In the genomic region with DNA sequence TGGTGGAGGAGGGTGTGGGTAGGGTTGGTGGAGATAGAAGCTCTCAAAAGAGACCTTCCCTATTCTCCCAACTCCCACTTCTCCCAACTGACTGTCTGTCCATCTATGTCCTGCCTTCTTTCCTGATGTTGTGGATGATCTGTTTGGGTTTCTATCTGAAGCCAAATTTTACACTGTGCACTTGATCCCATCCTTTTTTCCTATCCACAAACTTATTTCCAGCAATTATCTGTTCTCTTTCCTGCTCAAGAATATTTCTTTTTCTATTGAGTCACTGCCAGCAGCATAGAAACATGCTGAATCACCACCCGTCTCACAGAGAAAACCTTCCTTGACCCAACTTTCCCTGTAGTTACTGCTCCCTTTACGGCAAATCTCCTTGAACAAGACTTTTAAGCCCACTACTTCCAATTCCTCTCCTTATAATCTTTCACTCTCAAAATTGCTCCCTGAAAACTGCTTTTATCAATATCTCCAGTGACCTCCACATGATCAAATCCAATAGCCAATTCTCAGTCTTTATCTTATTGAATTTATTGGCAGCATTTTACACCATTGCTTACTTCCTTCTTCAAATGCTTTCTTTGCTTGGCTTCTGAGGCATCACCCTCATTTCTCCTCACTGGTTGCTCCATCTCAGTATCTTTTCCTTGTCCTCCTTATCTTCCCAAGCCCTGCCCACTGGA, we compare ENCODE assay signal across 1 cellular context.
TF ChIP-seq lines count a peak whose summit lies in the region.

No MANE protein-coding gene starts in this region.

TF ChIP-seq in SK-N-SH treated with all-trans-retinoic acid at 6 μM for 48 hours, 23 proteins besides CTCF, POLR2A, EP300 and RAD21 (continued from another document):
- TF ChIP-seq, protein P1, sequence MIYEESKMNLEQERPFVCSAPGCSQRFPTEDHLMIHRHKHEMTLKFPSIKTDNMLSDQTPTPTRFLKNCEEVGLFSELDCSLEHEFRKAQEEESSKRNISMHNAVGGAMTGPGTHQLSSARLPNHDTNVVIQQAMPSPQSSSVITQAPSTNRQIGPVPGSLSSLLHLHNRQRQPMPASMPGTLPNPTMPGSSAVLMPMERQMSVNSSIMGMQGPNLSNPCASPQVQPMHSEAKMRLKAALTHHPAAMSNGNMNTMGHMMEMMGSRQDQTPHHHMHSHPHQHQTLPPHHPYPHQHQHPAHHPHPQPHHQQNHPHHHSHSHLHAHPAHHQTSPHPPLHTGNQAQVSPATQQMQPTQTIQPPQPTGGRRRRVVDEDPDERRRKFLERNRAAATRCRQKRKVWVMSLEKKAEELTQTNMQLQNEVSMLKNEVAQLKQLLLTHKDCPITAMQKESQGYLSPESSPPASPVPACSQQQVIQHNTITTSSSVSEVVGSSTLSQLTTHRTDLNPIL (CRISPR knock-in tag; IDR thresholded peaks at IDR 0.05; ENCODE audit: low read depth): no peak
